10 cellular contexts compared by ENCODE assay signal in the genomic region with DNA sequence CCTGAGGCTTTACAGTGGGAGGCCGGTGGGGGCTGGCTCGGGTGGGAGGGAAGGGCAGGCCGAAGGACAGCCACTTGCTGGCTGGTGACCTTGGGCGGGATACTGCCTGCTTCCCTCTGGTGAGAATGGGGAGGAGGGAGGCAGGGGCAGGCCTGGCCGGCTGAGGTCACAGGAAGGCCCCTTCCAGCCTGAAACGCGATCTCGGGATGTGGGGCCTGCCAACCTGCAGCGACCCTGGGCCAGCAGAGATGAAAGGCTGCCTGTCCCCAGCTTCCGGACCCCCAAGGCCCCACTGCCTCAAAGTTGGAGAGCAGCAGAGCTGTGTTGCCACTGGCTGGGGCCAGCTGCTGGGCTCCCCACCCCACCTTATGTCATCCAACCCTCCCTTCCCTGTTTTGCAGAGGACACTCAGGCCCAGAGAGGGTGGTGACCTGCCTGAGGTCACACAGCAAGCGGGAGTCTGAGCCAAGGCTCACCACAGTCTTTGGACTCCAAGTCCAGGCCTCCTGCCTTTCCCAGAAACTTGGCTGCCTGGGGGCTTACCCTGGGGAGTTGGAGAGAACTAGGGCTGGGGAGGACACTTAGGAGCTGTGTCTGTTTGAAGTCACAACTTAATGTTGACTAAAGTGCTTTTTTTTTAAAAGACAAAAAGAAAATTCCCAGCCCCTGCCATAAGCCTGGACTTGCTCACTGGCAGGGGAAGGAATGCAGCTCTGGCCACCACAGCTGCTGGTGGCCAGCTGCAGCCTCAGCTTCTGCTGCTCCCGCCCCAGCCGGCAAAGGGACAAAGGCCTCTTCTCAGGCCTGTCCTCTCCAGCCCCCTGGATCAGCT. TPM values are rescaled to one million over a fixed set of nuclear protein-coding genes. Genes with fewer than 3 reads are reported as not detected.
DNase-seq lines count a peak whose midpoint lies in the region; ATAC-seq, FAIRE-seq and TF ChIP-seq lines count a peak whose summit lies in the region.
"Had no signal": no experiment of that assay in that cellular context is flagged by ENCODE, and none has a peak within 500 bp of the region (broad histone marks: within the 10 kb centered on the region; RNA-seq: fewer than 3 reads in every experiment).

No MANE protein-coding gene starts in this region.

- H4K5ac ChIP-seq in IMR-90 (ENCODE audit: low read depth, low read length): peak overlapping the region; percentile 68

- POLR2A ChIA-PET in IMR-90 (lab: Charles Lee; ENCODE audit: unreplicated experiment): interaction anchor here (0.5 kb wide), 1 partner anchor 86 kb away, joined by 7 read pairs; no protein-coding TSS in a partner anchor

- TF ChIP-seq CTCF in IMR-90 (conservative IDR thresholded peaks at IDR 0.05; ENCODE audit: low read depth, low read length): no peak
- peak in 9 of 56 donors; percentile 4 to 32 (median 27) for TF ChIP-seq CTCF in dorsolateral prefrontal cortex (IDR thresholded peaks at IDR 0.05 in 54 of 56, conservative IDR thresholded peaks at IDR 0.05 in 2 of 56; ENCODE audit: low read depth in 1 of 56, partially characterized antibody in 56 of 56)

- H3K27ac ChIP-seq in IMR-90 (ENCODE audit: insufficient read depth, low read length) (peak overlapping the region; percentile 52), dorsolateral prefrontal cortex (peak overlapping the region; percentile 86 to 100 (median 99))
- H3K27ac ChIP-seq: neutrophil had no signal

- no peak for FAIRE-seq in GM19239 (lab: Jason Lieb, UNC)

- no peaks in the 10 kb centered on the region for H3K36me3 ChIP-seq in IMR-90 (ENCODE audit: control insufficient read depth, insufficient read depth, low read length)
- H3K36me3 ChIP-seq: neutrophil had no signal

- peak overlapping the region; percentile 50 for H2BK20ac ChIP-seq in IMR-90 (ENCODE audit: low read depth, low read length)

- no peaks in the 10 kb centered on the region for H3K27me3 ChIP-seq in IMR-90 (ENCODE audit: control insufficient read depth, insufficient read depth, low read length)
- no peaks in the 10 kb centered on the region for H3K27me3 ChIP-seq in dorsolateral prefrontal cortex
- H3K27me3 ChIP-seq: neutrophil had no signal

- peak overlapping the region; percentile 92 for H2AFZ ChIP-seq in IMR-90 (replicated peaks; ENCODE audit: low read length, poor library complexity)

- no peak for TF ChIP-seq POLR2A in IMR-90 (IDR thresholded peaks at IDR 0.05; ENCODE audit: low read depth, low read length)

- no peaks in the 10 kb centered on the region for H3K79me1 ChIP-seq in IMR-90 (ENCODE audit: low read depth in 1 of 2, low read length in 2 of 2)

- CTCF ChIA-PET in IMR-90 (lab: Yijun Ruan, JAX): interaction anchor here (1.2 kb wide), 1 partner anchor 8 kb away, joined by 3 read pairs; no protein-coding TSS in a partner anchor

- intact Hi-C loops in IMR-90 (cut with micrococcal nuclease) (no loop called here), dorsolateral prefrontal cortex (cut with DNase I) (loop anchor here in 1 of 2 donors (2.0 kb wide), 1 partner anchor 16 kb away; no protein-coding TSS in a partner anchor)

- peak overlapping the region; percentile 80 for H3K18ac ChIP-seq in IMR-90 (ENCODE audit: low read depth, low read length)

- ATAC-seq in IMR-90 (ENCODE audit: low read depth) (peak; percentile 83), left lobe of liver (peak; percentile 72)

- peak overlapping the region; percentile 86 for H3K4ac ChIP-seq in IMR-90 (ENCODE audit: low read depth, low read length)

- H3K9me1 ChIP-seq in IMR-90 (ENCODE audit: insufficient read depth, low read length): peaks cover 4% of the 10 kb centered on the region; the same call in 1 of the 2 replicates

- H3K14ac ChIP-seq in IMR-90 (replicated peaks; ENCODE audit: low read depth, low read length): peak overlapping the region; percentile 50

- H3K4me2 ChIP-seq in IMR-90 (ENCODE audit: low read depth, low read length): peak overlapping the region; percentile 6; the same call in 1 of the 2 replicates

- no peak overlapping the region; the same call in 1 of the 2 replicates for H3K56ac ChIP-seq in IMR-90 (ENCODE audit: extremely low read depth, insufficient read depth, low read length)

- peak overlapping the region; percentile 75; the same call in 1 of the 2 replicates for H2BK120ac ChIP-seq in IMR-90 (ENCODE audit: low read depth, low read length)

- no peak for TF ChIP-seq RAD21 in IMR-90 (IDR thresholded peaks at IDR 0.05; ENCODE audit: low read length)

- H4K20me1 ChIP-seq in IMR-90 (ENCODE audit: insufficient read depth, low read length): no peaks in the 10 kb centered on the region

- no TSS peak for BruUV-seq in IMR-90 (replicated peaks; lab: Mats Ljungman, UMichigan)

- DNase-seq in IMR-90 (peak; percentile 49), dorsolateral prefrontal cortex (peak in 9 of 10 donors; percentile 81 to 96 (median 93)), left lobe of liver (ENCODE audit: low spot score) (no peak), smooth muscle cell of the brain vasculature (ENCODE audit: low read depth, low spot score) (peak; percentile 89), HPDE6-E6E7 (ENCODE audit: extremely low spot score) (no peak), KBM-7 (no peak), NCI-H1417 treated with DMSO at 0.1 percent for 48 hours (lab: John Stamatoyannopoulos, UW) (no peak), GM19239 (ENCODE audit: insufficient read length, low spot score) (no peak)
- DNase-seq: KG1 had no signal

- H3K9ac ChIP-seq in IMR-90 (ENCODE audit: low read depth, low read length): peak overlapping the region; percentile 54

- dilution Hi-C loops in IMR-90 (cut with HindIII; ENCODE audit: low sequenced_read_pairs, unreplicated experiment): no loop called here

- in situ Hi-C loops in IMR-90 (cut with MboI; ENCODE audit: low sequenced_read_pairs): no loop called here
- in situ Hi-C loops in KBM-7 (cut with MboI; ENCODE audit: low pct_unique_long_range_greater_than_20kb, low sequenced_read_pairs): no loop called here

- H4K91ac ChIP-seq in IMR-90 (ENCODE audit: insufficient read depth, low read depth, low read length): peak overlapping the region; percentile 77

- H2BK5ac ChIP-seq in IMR-90 (ENCODE audit: low read depth, low read length, poor library complexity, severe bottlenecking): peak overlapping the region; percentile 66

- H3K9me3 ChIP-seq in IMR-90 (ENCODE audit: control insufficient read depth, insufficient read depth, low read length): no peaks in the 10 kb centered on the region
- H3K9me3 ChIP-seq: neutrophil had no signal

- H4K8ac ChIP-seq in IMR-90 (ENCODE audit: low read depth in 2 of 2, low read length in 2 of 2): peak overlapping the region; percentile 91 to 96

- no peak overlapping the region for H3K4me3 ChIP-seq in IMR-90 (ENCODE audit: insufficient read depth, low read depth, low read length)
- H3K4me3 ChIP-seq in dorsolateral prefrontal cortex: peak overlapping the region in 18 of 59 donors; percentile 4 to 33 (median 12)

- peak overlapping the region; percentile 50; the same call in 1 of the 2 replicates for H2AK5ac ChIP-seq in IMR-90 (ENCODE audit: low read depth, low read length)

- H2BK15ac ChIP-seq in IMR-90 (ENCODE audit: low read depth, low read length): peak overlapping the region; percentile 83; the same call in 2 of the 3 replicates

- H3K23ac ChIP-seq in IMR-90 (ENCODE audit: low read depth, low read length): peak overlapping the region; percentile 29; the same call in 1 of the 2 replicates

- H2AK9ac ChIP-seq in IMR-90 (replicated peaks; ENCODE audit: low read depth, low read length, poor library complexity): peak overlapping the region; percentile 87

- H3K4me1 ChIP-seq in IMR-90 (ENCODE audit: control insufficient read depth, insufficient read depth, low read length): peaks cover 15% of the 10 kb centered on the region

- WGBS in IMR-90 (ENCODE audit: extremely low coverage in 2 of 2, insufficient read length in 1 of 2), 2 experiments: 42% methylated on average over 2 of the region's 13 CpGs; no CpG with 5 or more reads in 1 of the 2 experiments

TF ChIP-seq in IMR-90, 13 proteins besides CTCF, POLR2A, EP300 and RAD21:
- TF ChIP-seq RCOR1 (IDR thresholded peaks at IDR 0.05; ENCODE audit: insufficient replicate concordance, low read length) (no peak), CEBPB (IDR thresholded peaks at IDR 0.05; ENCODE audit: low read depth, low read length) (no peak), MAFK (IDR thresholded peaks at IDR 0.05; ENCODE audit: low read depth, low read length) (no peak), MXI1 (IDR thresholded peaks at IDR 0.05; ENCODE audit: borderline replicate concordance, low read depth, low read length) (no peak), CHD1 (IDR thresholded peaks at IDR 0.05; ENCODE audit: low read depth, low read length) (no peak), BHLHE40 (IDR thresholded peaks at IDR 0.05; ENCODE audit: low read depth, low read length) (no peak), RFX5 (IDR thresholded peaks at IDR 0.05; ENCODE audit: low read depth, low read length) (no peak)
- TF ChIP-seq, protein P1, sequence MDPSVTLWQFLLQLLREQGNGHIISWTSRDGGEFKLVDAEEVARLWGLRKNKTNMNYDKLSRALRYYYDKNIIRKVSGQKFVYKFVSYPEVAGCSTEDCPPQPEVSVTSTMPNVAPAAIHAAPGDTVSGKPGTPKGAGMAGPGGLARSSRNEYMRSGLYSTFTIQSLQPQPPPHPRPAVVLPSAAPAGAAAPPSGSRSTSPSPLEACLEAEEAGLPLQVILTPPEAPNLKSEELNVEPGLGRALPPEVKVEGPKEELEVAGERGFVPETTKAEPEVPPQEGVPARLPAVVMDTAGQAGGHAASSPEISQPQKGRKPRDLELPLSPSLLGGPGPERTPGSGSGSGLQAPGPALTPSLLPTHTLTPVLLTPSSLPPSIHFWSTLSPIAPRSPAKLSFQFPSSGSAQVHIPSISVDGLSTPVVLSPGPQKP (IDR thresholded peaks at IDR 0.05; ENCODE audit: borderline replicate concordance, low read depth, low read length): no peak

RNA-seq across cellular contexts. Expression of a gene that starts 14.8 kb away (rescaled TPM):
- total RNA-seq in IMR-90 (2012; rRNA removed) (7.5 and 7.9 TPM in 2 replicates), dorsolateral prefrontal cortex (100 to 1,000 TPM in 6 of 120 experiments, 10 to 100 TPM in 114; 36.2 to 128 (median 63.6) TPM), left lobe of liver (27.9 TPM)
- 45.0 and 45.4 TPM in 2 replicates for polyA plus RNA-seq in IMR-90 (2012; rRNA removed)
- polyA plus RNA-seq in IMR-90 (2012; cell fraction: cytosol; rRNA removed): 28.6 and 29.9 TPM in 2 replicates
- polyA plus RNA-seq in IMR-90 (2012; cell fraction: nucleus; rRNA removed; ENCODE audit: low replicate concordance): 29.8 and 37.0 TPM in 2 replicates

Comparison
In these comparisons a context has a peak if more than half of its experiments do, and no peak if none do; other contexts are left out.
1. DNase-seq: peak in IMR-90 (single experiment), dorsolateral prefrontal cortex (9 of 10) and smooth muscle cell of the brain vasculature (single experiment); none in left lobe of liver (single experiment), HPDE6-E6E7 (single experiment), KBM-7 (single experiment), NCI-H1417 treated with DMSO at 0.1 percent for 48 hours (single experiment) and GM19239 (single experiment).